In genomic region chr5:169914766-169915165, GRCh38 we compare ENCODE assay signal across 10 cellular contexts.
DNase-seq lines count a peak whose midpoint lies in the region; ATAC-seq, FAIRE-seq and TF ChIP-seq lines count a peak whose summit lies in the region.
"Had no signal": no experiment of that assay in that cellular context is flagged by ENCODE, and none has a peak within 500 bp of the region (broad histone marks: within the 10 kb centered on the region; RNA-seq: fewer than 3 reads in every experiment).

No MANE protein-coding gene starts in this region.

- no peak for TF ChIP-seq RAD21 in A549 (conservative IDR thresholded peaks at IDR 0.05 in 1 of 2, IDR thresholded peaks at IDR 0.05 in 1 of 2)

- no peaks in the 10 kb centered on the region for H3K4me1 ChIP-seq in A549

- POLR2A ChIA-PET in A549 (lab: Yijun Ruan, JAX), result no interaction called here

- TF ChIP-seq CTCF in A549 (IDR thresholded peaks at IDR 0.05), result no peak
- TF ChIP-seq CTCF in choroid plexus epithelial cell (conservative IDR thresholded peaks at IDR 0.05; ENCODE audit: low read depth, low read length), result no peak

- H3K4me3 ChIP-seq in A549, result no peak overlapping the region
- H3K4me3 ChIP-seq in choroid plexus epithelial cell (ENCODE audit: low read depth, low read length), result no peak overlapping the region
- H3K4me3 ChIP-seq: SK-N-MC had no signal

- TF ChIP-seq POLR2A in A549 (IDR thresholded peaks at IDR 0.05; ENCODE audit: low read length), result no peak

- no peaks in the 10 kb centered on the region for H3K9me3 ChIP-seq in A549

- TF ChIP-seq EP300 in A549 (IDR thresholded peaks at IDR 0.05), result no peak

- DNase-seq in A549 (ENCODE audit: low read depth in 1 of 2, low spot score in 1 of 2) (no peak), choroid plexus epithelial cell (ENCODE audit: low read depth) (peak; percentile 88), kidney glomerular epithelial cell (lab: John Stamatoyannopoulos, UW) (peak; percentile 64)
- no peak for DNase-seq in activated T-cell treated with anti-CD3 and anti-CD28 coated beads, Interleukin-2, amount 50 U/mL, for 1 hour
- DNase-seq: NCI-H1048 had no signal

- CTCF ChIA-PET in A549 (lab: Yijun Ruan, JAX), result no interaction called here

- FAIRE-seq in A549 (lab: Jason Lieb, UNC), result no peak

- no peak overlapping the region for H3K27ac ChIP-seq in A549
- H3K27ac ChIP-seq: SK-N-MC had no signal

- no peak for ATAC-seq in A549
- peak; percentile 63 for ATAC-seq in HG03135 (IDR thresholded peaks at IDR 0.05; ENCODE audit: unreplicated experiment)
- no peak for ATAC-seq in GM18520 (IDR thresholded peaks at IDR 0.05; ENCODE audit: unreplicated experiment)
- no peak for ATAC-seq in HG02938 (IDR thresholded peaks at IDR 0.05; ENCODE audit: unreplicated experiment)
- ATAC-seq in HG02610 (IDR thresholded peaks at IDR 0.05; ENCODE audit: unreplicated experiment), result no peak

- 48% methylated on average over 2 of the region's 2 CpGs for WGBS in A549 (ENCODE audit: missing lambda C conversion rate)

- H3K4me2 ChIP-seq in A549, result no peak overlapping the region

TF ChIP-seq in A549, 52 proteins besides CTCF, POLR2A, EP300 and RAD21:
- TF ChIP-seq KDM5A (IDR thresholded peaks at IDR 0.05), result no peak
- peak; percentile 55; the same call in 1 of the 2 replicates for TF ChIP-seq REST (IDR thresholded peaks at IDR 0.05)
TF ChIP-seq in A549: peak in this region for 1.

Comparison
In these comparisons a context has a peak if more than half of its experiments do, and no peak if none do; other contexts are left out.
1. DNase-seq: peak in choroid plexus epithelial cell (single experiment) and kidney glomerular epithelial cell (single experiment); none in A549 (0 of 2) and activated T-cell treated with anti-CD3 and anti-CD28 coated beads, Interleukin-2, amount 50 U/mL, for 1 hour (single experiment).